In genomic region chr14:105168496-105168978, GRCh38 we compare ENCODE assay signal across 8 cellular contexts. TPM values are rescaled to one million over a fixed set of nuclear protein-coding genes. Genes with fewer than 3 reads are reported as not detected.
DNase-seq lines count a peak whose midpoint lies in the region; ATAC-seq and TF ChIP-seq lines count a peak whose summit lies in the region.

TSS of gene JAG2 (minus strand) at chr14:105168776. CDS start at chr14:105168420, 356 bp downstream.

- no peaks in the 10 kb centered on the region for H3K9me3 Mint-ChIP-seq in activated T-cell treated with anti-CD3 and anti-CD28 coated beads, Interleukin-2, amount 50 U/mL, for 72 hours
- H3K9me3 Mint-ChIP-seq in type B pancreatic cell = no peaks in the 10 kb centered on the region

- H3K4me1 ChIP-seq in esophagus squamous epithelium (peaks cover 42 to 73% (median 56%) of the 10 kb centered on the region in 3 donors), neuron (ENCODE audit: insufficient read depth, low read length) (peaks cover 5% of the 10 kb centered on the region)

- no peak within 1 kb of the TSS for H2AFZ ChIP-seq in neuron (ENCODE audit: low read depth, low read length)

- H3K27ac Mint-ChIP-seq in activated T-cell treated with anti-CD3 and anti-CD28 coated beads, Interleukin-2, amount 50 U/mL, for 72 hours = no peak within 1 kb of the TSS
- H3K27ac Mint-ChIP-seq in type B pancreatic cell = peak within 1 kb of the TSS; percentile 55

- peaks cover 13% of the 10 kb centered on the region for H3K4me1 Mint-ChIP-seq in activated T-cell treated with anti-CD3 and anti-CD28 coated beads, Interleukin-2, amount 50 U/mL, for 72 hours (ENCODE audit: low read depth)
- H3K4me1 Mint-ChIP-seq in type B pancreatic cell (ENCODE audit: unreplicated experiment) = no peaks in the 10 kb centered on the region

- TF ChIP-seq CTCF in GM20000 (IDR thresholded peaks at IDR 0.05; ENCODE audit: extremely low read depth, missing control alignments) (no peak), esophagus squamous epithelium (IDR thresholded peaks at IDR 0.05) (no peak), type B pancreatic cell (conservative IDR thresholded peaks at IDR 0.05) (no peak)

- H3K27ac ChIP-seq in esophagus squamous epithelium = peak within 1 kb of the TSS; percentile 20 to 78 (median 71)

- no peak for TF ChIP-seq POLR2A in esophagus squamous epithelium (IDR thresholded peaks at IDR 0.05)

- H3K9me3 ChIP-seq in esophagus squamous epithelium (no peaks in the 10 kb centered on the region), neuron (ENCODE audit: low read length) (no peaks in the 10 kb centered on the region)

- H3K27me3 Mint-ChIP-seq in activated T-cell treated with anti-CD3 and anti-CD28 coated beads, Interleukin-2, amount 50 U/mL, for 72 hours (ENCODE audit: low read depth) = peaks cover 8% of the 10 kb centered on the region
- H3K27me3 Mint-ChIP-seq in type B pancreatic cell = peaks cover 19% of the 10 kb centered on the region

- H3K27me3 ChIP-seq in esophagus squamous epithelium = peaks cover 0 to 96% (median 0%) of the 10 kb centered on the region in 4 donors
- peaks cover 66% of the 10 kb centered on the region for H3K27me3 ChIP-seq in neuron (ENCODE audit: insufficient read depth, low read length)

- intact Hi-C loops in esophagus squamous epithelium (cut with DNase I) = loop anchor here (5.0 kb wide), 1 partner anchor 76 kb away; no protein-coding TSS in a partner anchor

- peak within 1 kb of the TSS; percentile 36 to 75 (median 47) for H3K4me3 ChIP-seq in esophagus squamous epithelium
- peak within 1 kb of the TSS; percentile 25 for H3K4me3 ChIP-seq in neuron (ENCODE audit: low read length)

- no CpG with 5 or more reads among the region's 84 CpGs for WGBS in esophagus squamous epithelium, 2 donors

- peak within 1 kb of the TSS; percentile 70 to 80 for H3K4me3 Mint-ChIP-seq in activated T-cell treated with anti-CD3 and anti-CD28 coated beads, Interleukin-2, amount 50 U/mL, for 72 hours
- peak within 1 kb of the TSS; percentile 86 for H3K4me3 Mint-ChIP-seq in type B pancreatic cell

- H3K36me3 ChIP-seq in esophagus squamous epithelium (no peaks in the 10 kb centered on the region), neuron (ENCODE audit: insufficient read depth, low read length) (no peaks in the 10 kb centered on the region)

- peak; percentile 78 for DNase-seq in GM20000 (ENCODE audit: low spot score)
- peak; percentile 26 for DNase-seq in NCI-H460 (ENCODE audit: extremely low read depth, low read depth)
- peak; percentile 47 to 63 for DNase-seq in activated T-cell treated with anti-CD3 and anti-CD28 coated beads, Interleukin-2, amount 50 U/mL, for 72 hours
- no peak for DNase-seq in esophagus squamous epithelium (lab: John Stamatoyannopoulos, UW)
- DNase-seq in type B pancreatic cell (ENCODE audit: extremely low spot score, unreplicated experiment) = no peak

- H3K36me3 Mint-ChIP-seq in activated T-cell treated with anti-CD3 and anti-CD28 coated beads, Interleukin-2, amount 50 U/mL, for 72 hours (ENCODE audit: insufficient read depth in 2 of 2) = no peaks in the 10 kb centered on the region
- no peaks in the 10 kb centered on the region for H3K36me3 Mint-ChIP-seq in type B pancreatic cell

- ATAC-seq in activated T-cell treated with anti-CD3 and anti-CD28 coated beads, Interleukin-2, amount 50 U/mL, for 72 hours (replicated peaks in 1 of 2) = peak; percentile 54 to 63
- no peak for ATAC-seq in GM18498 (IDR thresholded peaks at IDR 0.05; ENCODE audit: unreplicated experiment)
- no peak for ATAC-seq in HG03175 (IDR thresholded peaks at IDR 0.05; ENCODE audit: unreplicated experiment)

RNA-seq across cellular contexts. Expression of gene JAG2, which starts in this region (rescaled TPM):
- total RNA-seq in NCI-H460 (2014; rRNA removed; shearing (Covaris generic)) = 5.9 and 6.3 TPM in 2 replicates
- 34.0 and 34.7 TPM in 2 replicates for polyA plus RNA-seq in NCI-H460 (2014; cell fraction: nucleus; rRNA removed)
- total RNA-seq in activated T-cell treated with anti-CD3 and anti-CD28 coated beads, Interleukin-2, amount 50 U/mL, for 72 hours = 1 to 10 TPM; 3.1 to 5.4 TPM
- total RNA-seq in esophagus squamous epithelium (10 to 100 TPM; 20.7 to 29.4 (median 23.3) TPM), type B pancreatic cell (ENCODE audit: low replicate concordance) (16.5 and 37.1 TPM in 2 replicates)

Comparison
In these comparisons a context has a peak if more than half of its experiments do, and no peak if none do; other contexts are left out.
1. DNase-seq: peak in GM20000 (single experiment), NCI-H460 (single experiment) and activated T-cell treated with anti-CD3 and anti-CD28 coated beads, Interleukin-2, amount 50 U/mL, for 72 hours (2 of 2); none in esophagus squamous epithelium (single experiment) and type B pancreatic cell (single experiment).
2. ATAC-seq: peak in activated T-cell treated with anti-CD3 and anti-CD28 coated beads, Interleukin-2, amount 50 U/mL, for 72 hours (2 of 2); none in GM18498 (single experiment) and HG03175 (single experiment).